In the genomic region with DNA sequence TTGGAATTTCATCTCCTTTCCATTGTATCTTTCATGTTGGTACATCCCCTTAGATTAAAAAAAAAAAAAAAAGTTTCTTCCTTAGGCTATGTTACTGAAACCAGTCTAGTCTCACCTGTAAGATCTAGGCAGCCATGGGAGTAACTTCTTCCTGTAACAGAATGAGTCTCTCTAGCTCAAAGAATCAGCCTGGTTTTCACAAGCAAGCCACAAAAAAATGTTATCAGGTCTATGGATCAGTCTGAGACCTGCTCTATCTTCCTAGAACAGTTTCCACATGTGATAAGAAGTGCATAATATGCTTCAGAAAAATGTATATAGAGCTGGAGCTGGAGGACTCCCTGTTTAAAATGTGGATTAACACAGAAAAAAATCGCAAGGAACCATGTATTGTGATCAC, we compare ENCODE assay signal across 1 cellular context.
TF ChIP-seq lines count a peak whose summit lies in the region.

No MANE protein-coding gene starts in this region.

TF ChIP-seq in HCT116, 20 proteins besides CTCF, POLR2A, EP300 and RAD21:
- no peak for TF ChIP-seq YY1 (IDR thresholded peaks at IDR 0.05; ENCODE audit: extremely low read depth, insufficient replicate concordance, low read depth, low read length)
- TF ChIP-seq EZH2 (IDR thresholded peaks at IDR 0.05), result no peak
- no peak for TF ChIP-seq SIN3A (IDR thresholded peaks at IDR 0.05; ENCODE audit: low read depth)
- no peak for TF ChIP-seq FOSL1 (IDR thresholded peaks at IDR 0.05; ENCODE audit: low read depth)
- TF ChIP-seq, protein P1, sequence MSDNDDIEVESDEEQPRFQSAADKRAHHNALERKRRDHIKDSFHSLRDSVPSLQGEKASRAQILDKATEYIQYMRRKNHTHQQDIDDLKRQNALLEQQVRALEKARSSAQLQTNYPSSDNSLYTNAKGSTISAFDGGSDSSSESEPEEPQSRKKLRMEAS (IDR thresholded peaks at IDR 0.05), result no peak
- TF ChIP-seq ELF1 (IDR thresholded peaks at IDR 0.05; ENCODE audit: borderline replicate concordance, low read depth), result no peak
- TF ChIP-seq, protein P2, sequence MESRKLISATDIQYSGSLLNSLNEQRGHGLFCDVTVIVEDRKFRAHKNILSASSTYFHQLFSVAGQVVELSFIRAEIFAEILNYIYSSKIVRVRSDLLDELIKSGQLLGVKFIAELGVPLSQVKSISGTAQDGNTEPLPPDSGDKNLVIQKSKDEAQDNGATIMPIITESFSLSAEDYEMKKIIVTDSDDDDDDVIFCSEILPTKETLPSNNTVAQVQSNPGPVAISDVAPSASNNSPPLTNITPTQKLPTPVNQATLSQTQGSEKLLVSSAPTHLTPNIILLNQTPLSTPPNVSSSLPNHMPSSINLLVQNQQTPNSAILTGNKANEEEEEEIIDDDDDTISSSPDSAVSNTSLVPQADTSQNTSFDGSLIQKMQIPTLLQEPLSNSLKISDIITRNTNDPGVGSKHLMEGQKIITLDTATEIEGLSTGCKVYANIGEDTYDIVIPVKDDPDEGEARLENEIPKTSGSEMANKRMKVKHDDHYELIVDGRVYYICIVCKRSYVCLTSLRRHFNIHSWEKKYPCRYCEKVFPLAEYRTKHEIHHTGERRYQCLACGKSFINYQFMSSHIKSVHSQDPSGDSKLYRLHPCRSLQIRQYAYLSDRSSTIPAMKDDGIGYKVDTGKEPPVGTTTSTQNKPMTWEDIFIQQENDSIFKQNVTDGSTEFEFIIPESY (IDR thresholded peaks at IDR 0.05; ENCODE audit: extremely low read depth, insufficient replicate concordance, low read length), result no peak
- no peak for TF ChIP-seq EZH2phosphoT487 (IDR thresholded peaks at IDR 0.05; ENCODE audit: borderline replicate concordance)
- TF ChIP-seq, protein P3, sequence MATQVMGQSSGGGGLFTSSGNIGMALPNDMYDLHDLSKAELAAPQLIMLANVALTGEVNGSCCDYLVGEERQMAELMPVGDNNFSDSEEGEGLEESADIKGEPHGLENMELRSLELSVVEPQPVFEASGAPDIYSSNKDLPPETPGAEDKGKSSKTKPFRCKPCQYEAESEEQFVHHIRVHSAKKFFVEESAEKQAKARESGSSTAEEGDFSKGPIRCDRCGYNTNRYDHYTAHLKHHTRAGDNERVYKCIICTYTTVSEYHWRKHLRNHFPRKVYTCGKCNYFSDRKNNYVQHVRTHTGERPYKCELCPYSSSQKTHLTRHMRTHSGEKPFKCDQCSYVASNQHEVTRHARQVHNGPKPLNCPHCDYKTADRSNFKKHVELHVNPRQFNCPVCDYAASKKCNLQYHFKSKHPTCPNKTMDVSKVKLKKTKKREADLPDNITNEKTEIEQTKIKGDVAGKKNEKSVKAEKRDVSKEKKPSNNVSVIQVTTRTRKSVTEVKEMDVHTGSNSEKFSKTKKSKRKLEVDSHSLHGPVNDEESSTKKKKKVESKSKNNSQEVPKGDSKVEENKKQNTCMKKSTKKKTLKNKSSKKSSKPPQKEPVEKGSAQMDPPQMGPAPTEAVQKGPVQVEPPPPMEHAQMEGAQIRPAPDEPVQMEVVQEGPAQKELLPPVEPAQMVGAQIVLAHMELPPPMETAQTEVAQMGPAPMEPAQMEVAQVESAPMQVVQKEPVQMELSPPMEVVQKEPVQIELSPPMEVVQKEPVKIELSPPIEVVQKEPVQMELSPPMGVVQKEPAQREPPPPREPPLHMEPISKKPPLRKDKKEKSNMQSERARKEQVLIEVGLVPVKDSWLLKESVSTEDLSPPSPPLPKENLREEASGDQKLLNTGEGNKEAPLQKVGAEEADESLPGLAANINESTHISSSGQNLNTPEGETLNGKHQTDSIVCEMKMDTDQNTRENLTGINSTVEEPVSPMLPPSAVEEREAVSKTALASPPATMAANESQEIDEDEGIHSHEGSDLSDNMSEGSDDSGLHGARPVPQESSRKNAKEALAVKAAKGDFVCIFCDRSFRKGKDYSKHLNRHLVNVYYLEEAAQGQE (IDR thresholded peaks at IDR 0.05; ENCODE audit: low read depth), result no peak
- TF ChIP-seq, protein P4, sequence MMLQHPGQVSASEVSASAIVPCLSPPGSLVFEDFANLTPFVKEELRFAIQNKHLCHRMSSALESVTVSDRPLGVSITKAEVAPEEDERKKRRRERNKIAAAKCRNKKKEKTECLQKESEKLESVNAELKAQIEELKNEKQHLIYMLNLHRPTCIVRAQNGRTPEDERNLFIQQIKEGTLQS (IDR thresholded peaks at IDR 0.05), result no peak
- TF ChIP-seq SRF (IDR thresholded peaks at IDR 0.05; ENCODE audit: low read depth), result no peak
- TF ChIP-seq POLR2AphosphoS5 (IDR thresholded peaks at IDR 0.05; ENCODE audit: low read depth, low read length), result no peak
- TF ChIP-seq SP1 (IDR thresholded peaks at IDR 0.05; ENCODE audit: low read depth), result no peak
- no peak for TF ChIP-seq ZNF274 (IDR thresholded peaks at IDR 0.05; ENCODE audit: low read depth, low read length)
